Comparison of ENCODE assay signal across 12 cellular contexts in the genomic region with DNA sequence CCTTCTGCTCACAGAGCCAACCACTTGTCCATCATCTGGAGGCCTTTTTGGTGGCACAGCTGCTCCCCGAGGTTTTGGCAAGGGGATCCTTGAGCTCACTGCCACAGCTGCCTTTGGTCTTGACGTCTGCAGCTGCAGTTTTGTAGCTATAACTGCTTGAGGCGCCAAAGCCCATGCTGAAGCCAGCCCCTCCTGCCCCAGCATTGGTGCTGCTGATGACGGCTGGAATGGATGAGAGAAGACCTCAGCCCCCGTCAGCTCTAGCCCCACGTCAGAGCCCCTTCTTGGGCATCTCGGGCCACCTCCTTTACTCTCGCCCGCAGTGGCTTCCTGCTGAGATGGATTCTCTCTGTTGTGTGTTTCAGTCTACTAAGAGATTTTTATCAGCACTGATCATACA. TPM values are rescaled to one million over a fixed set of nuclear protein-coding genes. Genes with fewer than 3 reads are reported as not detected.
DNase-seq lines count a peak whose midpoint lies in the region; ATAC-seq lines count a peak whose summit lies in the region.
"Had no signal": no experiment of that assay in that cellular context is flagged by ENCODE, and none has a peak within 500 bp of the region (broad histone marks: within the 10 kb centered on the region; RNA-seq: fewer than 3 reads in every experiment).

No MANE protein-coding gene starts in this region.

- no peak overlapping the region for H3K4me3 ChIP-seq in CD4-positive, alpha-beta memory T cell (ENCODE audit: low read length in 2 of 2)
- H3K4me3 ChIP-seq in neuronal stem cell (ENCODE audit: low read length in 2 of 2), result no peak overlapping the region
- no peak overlapping the region for H3K4me3 ChIP-seq in SJCRH30
- H3K4me3 ChIP-seq: dorsolateral prefrontal cortex, HAP-1 had no signal

- intact Hi-C loops in CD4-positive, alpha-beta memory T cell (cut with micrococcal nuclease), result loop anchor here (1.0 to 10.0 kb wide), 4 partner anchors 24 to 431 kb away; no protein-coding TSS in a partner anchor

- no peak overlapping the region for H4K91ac ChIP-seq in neuronal stem cell (ENCODE audit: low read depth, low read length, poor library complexity)

- peaks cover 0 to 2% of the 10 kb centered on the region in 2 donors for H3K27me3 Mint-ChIP-seq in CD4-positive, alpha-beta memory T cell
- H3K27me3 Mint-ChIP-seq in stimulated activated memory B cell treated with anti-CD40 and anti-IgM and Interleukin-4, amounts not matched to agents 10 μg/mL and 1 μg/mL and 100 μg/mL, for 72 hours, result peaks cover 28% of the 10 kb centered on the region

- no peaks in the 10 kb centered on the region for H3K27me3 ChIP-seq in CD4-positive, alpha-beta memory T cell (ENCODE audit: insufficient read depth, low read length)
- H3K27me3 ChIP-seq in neuronal stem cell (ENCODE audit: control insufficient read depth in 3 of 3, insufficient read depth in 3 of 3, low read depth in 1 of 3, low read length in 3 of 3), result no peaks in the 10 kb centered on the region
- peaks cover 11% of the 10 kb centered on the region; the same call in 1 of the 2 replicates for H3K27me3 ChIP-seq in SJCRH30
- H3K27me3 ChIP-seq: dorsolateral prefrontal cortex had no signal

- WGBS in neuronal stem cell (ENCODE audit: extremely low coverage in 2 of 2, insufficient read length in 2 of 2, insufficient replicate concordance in 1 of 2), 2 donors, result no CpG with 5 or more reads among the region's 9 CpGs

- H2BK15ac ChIP-seq in neuronal stem cell (ENCODE audit: low read length), result no peak overlapping the region

- no peaks in the 10 kb centered on the region for H3K79me1 ChIP-seq in neuronal stem cell (ENCODE audit: low read depth, low read length)

- no peak overlapping the region for H3K23ac ChIP-seq in neuronal stem cell (ENCODE audit: low read depth, low read length, poor library complexity)

- H3K4me2 ChIP-seq in neuronal stem cell (ENCODE audit: insufficient read depth, low read length, poor library complexity, severe bottlenecking), result no peak overlapping the region

- H2BK120ac ChIP-seq in neuronal stem cell (ENCODE audit: low read depth, low read length), result peak overlapping the region; percentile 73

- no peak overlapping the region for H4K8ac ChIP-seq in neuronal stem cell (ENCODE audit: low read depth, low read length)

- H3K9me3 Mint-ChIP-seq in CD4-positive, alpha-beta memory T cell, result no peaks in the 10 kb centered on the region
- H3K9me3 Mint-ChIP-seq in stimulated activated memory B cell treated with anti-CD40 and anti-IgM and Interleukin-4, amounts not matched to agents 10 μg/mL and 1 μg/mL and 100 μg/mL, for 72 hours, result no peaks in the 10 kb centered on the region

- H3K27ac Mint-ChIP-seq in CD4-positive, alpha-beta memory T cell, result peak overlapping the region; percentile 12 to 95 (median 85)
- H3K27ac Mint-ChIP-seq in stimulated activated memory B cell treated with anti-CD40 and anti-IgM and Interleukin-4, amounts not matched to agents 10 μg/mL and 1 μg/mL and 100 μg/mL, for 72 hours, result no peak overlapping the region

- no peak overlapping the region for H2BK12ac ChIP-seq in neuronal stem cell (ENCODE audit: low read length)

- no peak overlapping the region for H3K4ac ChIP-seq in neuronal stem cell (ENCODE audit: low read length)

- ATAC-seq in stimulated activated memory B cell treated with anti-CD40 and anti-IgM and Interleukin-4, amounts not matched to agents 10 μg/mL and 1 μg/mL and 100 μg/mL, for 72 hours, result no peak

- H3K14ac ChIP-seq in neuronal stem cell (ENCODE audit: low read length), result no peak overlapping the region

- peaks cover 19 to 42% (median 27%) of the 10 kb centered on the region in 4 donors for H3K4me1 Mint-ChIP-seq in CD4-positive, alpha-beta memory T cell
- H3K4me1 Mint-ChIP-seq in stimulated activated memory B cell treated with anti-CD40 and anti-IgM and Interleukin-4, amounts not matched to agents 10 μg/mL and 1 μg/mL and 100 μg/mL, for 72 hours, result no peaks in the 10 kb centered on the region

- POLR2A ChIA-PET in CD4-positive, alpha-beta memory T cell (lab: Charles Lee; ENCODE audit: partially characterized antibody), result interaction anchor here (0.8 to 4.0 kb wide), 14 partner anchors 20 to 421 kb away, joined by 3 to 54 read pairs (median 4); a partner anchor contains a TSS

- no peak overlapping the region for H2AK5ac ChIP-seq in neuronal stem cell (ENCODE audit: low read depth, low read length)

- H3K9me3 ChIP-seq in CD4-positive, alpha-beta memory T cell (ENCODE audit: control insufficient read depth in 1 of 2, low read length in 2 of 2), result no peaks in the 10 kb centered on the region
- H3K9me3 ChIP-seq in neuronal stem cell (replicated peaks in 1 of 2; ENCODE audit: control insufficient read depth in 2 of 2, insufficient read depth in 1 of 2, low read depth in 1 of 2, low read length in 2 of 2), result peaks cover 0 to 3% of the 10 kb centered on the region in 2 donors
- no peaks in the 10 kb centered on the region for H3K9me3 ChIP-seq in SJCRH30 (replicated peaks)
- H3K9me3 ChIP-seq: HAP-1 had no signal

- H3K4me1 ChIP-seq in CD4-positive, alpha-beta memory T cell (ENCODE audit: insufficient read depth, low read length), result peaks cover 25% of the 10 kb centered on the region
- peaks cover 0 to 2% of the 10 kb centered on the region in 2 donors for H3K4me1 ChIP-seq in neuronal stem cell (ENCODE audit: control insufficient read depth in 2 of 2, insufficient read depth in 1 of 2, low read depth in 1 of 2, low read length in 2 of 2)
- no peaks in the 10 kb centered on the region for H3K4me1 ChIP-seq in SJCRH30
- H3K4me1 ChIP-seq: HAP-1 had no signal

- DNase-seq in CD4-positive, alpha-beta memory T cell, result peak; percentile 65 to 92 (median 85)
- DNase-seq in activated CD4-positive, alpha-beta T cell treated with anti-CD3 and anti-CD28 coated beads for 1 hour, result peak; percentile 34
- peak; percentile 41 for DNase-seq in activated effector memory CD4-positive, alpha-beta T cell treated with Interleukin-2 at 50 U/mL for 16 hours
- DNase-seq in neuronal stem cell (ENCODE audit: low spot score), result no peak
- DNase-seq in SJCRH30, result no peak
- DNase-seq in NCI-H2029 (lab: John Stamatoyannopoulos, UW), result no peak
- no peak for DNase-seq in nucleus accumbens (lab: John Stamatoyannopoulos, UW)
- DNase-seq: dorsolateral prefrontal cortex, NCI-H82 had no signal

- H3K36me3 ChIP-seq in CD4-positive, alpha-beta memory T cell (ENCODE audit: insufficient read depth, low read length), result no peaks in the 10 kb centered on the region
- H3K36me3 ChIP-seq in neuronal stem cell (replicated peaks in 1 of 2; ENCODE audit: control insufficient read depth in 2 of 2, insufficient read depth in 2 of 2, low read length in 2 of 2) (no peaks in the 10 kb centered on the region), SJCRH30 (no peaks in the 10 kb centered on the region)
- H3K36me3 ChIP-seq: HAP-1 had no signal

- no peak overlapping the region for H3K27ac ChIP-seq in CD4-positive, alpha-beta memory T cell (ENCODE audit: low read depth, low read length)
- H3K27ac ChIP-seq in neuronal stem cell (replicated peaks; ENCODE audit: low read length) (no peak overlapping the region), SJCRH30 (no peak overlapping the region)
- H3K27ac ChIP-seq: dorsolateral prefrontal cortex had no signal

- H3K4me3 Mint-ChIP-seq in CD4-positive, alpha-beta memory T cell, result peak overlapping the region in 5 of 8 donors; percentile 4 to 30 (median 22)
- H3K4me3 Mint-ChIP-seq in stimulated activated memory B cell treated with anti-CD40 and anti-IgM and Interleukin-4, amounts not matched to agents 10 μg/mL and 1 μg/mL and 100 μg/mL, for 72 hours, result no peak overlapping the region

- H3K9ac ChIP-seq in neuronal stem cell (ENCODE audit: low read depth, low read length, poor library complexity), result no peak overlapping the region

- H2BK5ac ChIP-seq in neuronal stem cell (ENCODE audit: low read length), result no peak overlapping the region

- no peak overlapping the region for H3K18ac ChIP-seq in neuronal stem cell (ENCODE audit: low read length)

- no peaks in the 10 kb centered on the region for H3K36me3 Mint-ChIP-seq in CD4-positive, alpha-beta memory T cell
- H3K36me3 Mint-ChIP-seq in stimulated activated memory B cell treated with anti-CD40 and anti-IgM and Interleukin-4, amounts not matched to agents 10 μg/mL and 1 μg/mL and 100 μg/mL, for 72 hours, result no peaks in the 10 kb centered on the region

- no peak overlapping the region for H2AFZ ChIP-seq in neuronal stem cell (ENCODE audit: low read length)

- CTCF ChIA-PET in CD4-positive, alpha-beta memory T cell (lab: Charles Lee; ENCODE audit: partially characterized antibody), result interaction anchor here (0.6 to 17.5 kb wide), 16 partner anchors 19 to 431 kb away, joined by 3 to 317 read pairs (median 4); no protein-coding TSS in a partner anchor

RNA-seq across cellular contexts. Expression of a gene that starts 12.3 kb away (rescaled TPM):
- total RNA-seq in CD4-positive, alpha-beta memory T cell, result not detected
- polyA plus RNA-seq in CD4-positive, alpha-beta memory T cell, result not detected
- not detected for polyA plus RNA-seq in neuronal stem cell (2013, experiment 1 of 2)
- polyA plus RNA-seq in neuronal stem cell (2013, experiment 2 of 2), result not detected
- not detected in 2 replicates for total RNA-seq in SJCRH30 (2014; rRNA removed; shearing (Covaris generic))
- total RNA-seq: dorsolateral prefrontal cortex, osteoblast had no signal

RNA-seq across cellular contexts. Expression of a gene that starts 15.3 kb away (rescaled TPM):
- 1 to 10 TPM; 7.7 to 8.4 TPM for total RNA-seq in CD4-positive, alpha-beta memory T cell
- not detected for polyA plus RNA-seq in CD4-positive, alpha-beta memory T cell
- not detected for polyA plus RNA-seq in neuronal stem cell (2013, experiment 1 of 2)
- polyA plus RNA-seq in neuronal stem cell (2013, experiment 2 of 2), result not detected
- total RNA-seq in SJCRH30 (2014; rRNA removed; shearing (Covaris generic)), result not detected in 2 replicates
- total RNA-seq: osteoblast had no signal

RNA-seq across cellular contexts. Expression of a gene that starts 32.4 kb away (rescaled TPM):
- total RNA-seq in CD4-positive, alpha-beta memory T cell, result 1 to 10 TPM; 5.7 to 6.0 TPM
- 1 to 10 TPM; 1.2 to 1.3 TPM for polyA plus RNA-seq in CD4-positive, alpha-beta memory T cell
- not detected for polyA plus RNA-seq in neuronal stem cell (2013, experiment 1 of 2)
- polyA plus RNA-seq in neuronal stem cell (2013, experiment 2 of 2), result not detected
- not detected in 2 replicates for total RNA-seq in SJCRH30 (2014; rRNA removed; shearing (Covaris generic))
- total RNA-seq: osteoblast had no signal

RNA-seq across cellular contexts. Expression of a gene that starts 33.0 kb away (rescaled TPM):
- not detected for total RNA-seq in CD4-positive, alpha-beta memory T cell
- not detected for polyA plus RNA-seq in CD4-positive, alpha-beta memory T cell
- polyA plus RNA-seq in neuronal stem cell (2013, experiment 1 of 2), result not detected
- not detected for polyA plus RNA-seq in neuronal stem cell (2013, experiment 2 of 2)
- total RNA-seq in SJCRH30 (2014; rRNA removed; shearing (Covaris generic)), result not detected in 2 replicates
- total RNA-seq: osteoblast had no signal

Comparison
In these comparisons a context has a peak if more than half of its experiments do, and no peak if none do; other contexts are left out.
1. DNase-seq: peak in CD4-positive, alpha-beta memory T cell (5 of 5), activated CD4-positive, alpha-beta T cell treated with anti-CD3 and anti-CD28 coated beads for 1 hour (single experiment) and activated effector memory CD4-positive, alpha-beta T cell treated with Interleukin-2 at 50 U/mL for 16 hours (single experiment); none in neuronal stem cell (single experiment), SJCRH30 (0 of 2), NCI-H2029 (single experiment) and nucleus accumbens (0 of 56).